In genomic region chr2:177830881-177831386, GRCh38 we compare ENCODE assay signal across 1 cellular context.
TF ChIP-seq lines count a peak whose summit lies in the region.

No MANE protein-coding gene starts in this region.

TF ChIP-seq in H1, 55 proteins besides CTCF, POLR2A, EP300 and RAD21:
- TF ChIP-seq NANOG (IDR thresholded peaks at IDR 0.05; ENCODE audit: insufficient read depth, low read depth, low read length, poor library complexity, severe bottlenecking) (peak; percentile 45), HDAC6 (IDR thresholded peaks at IDR 0.05; ENCODE audit: low read depth, low read length) (no peak), SAP30 (IDR thresholded peaks at IDR 0.05; ENCODE audit: insufficient read depth, insufficient replicate concordance, low read length) (no peak), KDM4A (IDR thresholded peaks at IDR 0.05; ENCODE audit: low read depth, low read length, severe bottlenecking) (no peak)
